ENCODE assay signal across 22 cellular contexts in the genomic region with DNA sequence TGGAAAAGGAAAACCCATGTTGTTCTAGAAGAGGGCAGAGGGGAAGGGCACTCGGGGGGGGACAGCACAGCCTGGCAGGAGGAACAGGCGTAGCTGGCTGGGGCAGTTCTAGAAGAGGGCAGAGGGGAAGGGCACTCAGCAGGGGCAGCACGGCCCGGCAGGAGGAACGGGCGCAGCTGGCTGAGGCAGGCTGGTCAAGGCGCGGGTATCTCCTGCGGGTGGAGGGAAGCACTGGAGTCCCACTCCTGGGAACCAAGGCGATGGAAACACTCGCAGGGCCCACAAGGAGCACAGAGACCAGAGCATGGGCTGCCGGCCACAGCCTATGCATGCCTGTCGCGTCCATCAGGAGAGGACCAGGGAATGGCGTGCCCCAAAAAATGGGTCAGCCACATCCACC. TPM values are rescaled to one million over a fixed set of nuclear protein-coding genes. Genes with fewer than 3 reads are reported as not detected.
"Had no signal": no experiment of that assay in that cellular context is flagged by ENCODE, and none has a peak within 500 bp of the region (broad histone marks: within the 10 kb centered on the region; RNA-seq: fewer than 3 reads in every experiment).

No MANE protein-coding gene starts in this region.

- H2AFZ ChIP-seq: neural progenitor cell, parathyroid adenoma had no signal

- H3K79me2 ChIP-seq: parathyroid adenoma had no signal

- H3K4me2 ChIP-seq: neural progenitor cell had no signal

- DNase-seq: effector memory CD8-positive, alpha-beta T cell; gastrocnemius medialis; immature natural killer cell; left cardiac atrium; left ventricle myocardium inferior; lower lobe of right lung; natural killer cell; occipital lobe; stimulated activated CD4-positive, alpha-beta T cell treated with anti-CD3 and anti-CD28 coated beads, Interleukin-2, amount 100 ng/mL, for 24 hours; stimulated activated CD4-positive, alpha-beta T cell treated with anti-CD3 and anti-CD28 coated beads, Interleukin-4, amount 100 ng/mL, for 4 hours; stimulated activated naive CD4-positive, alpha-beta T cell; thyroid gland had no signal

- H3K36me3 ChIP-seq: gastrocnemius medialis, left ventricle myocardium inferior, neural progenitor cell, suprapubic skin, thyroid gland, vagina had no signal

- ATAC-seq: effector memory CD8-positive, alpha-beta T cell; gastrocnemius medialis; left cardiac atrium; lower lobe of right lung; natural killer cell; sciatic nerve had no signal

- H3K27ac ChIP-seq: epithelial cell of prostate, esophagus muscularis mucosa, gastrocnemius medialis, left ventricle myocardium inferior, lower lobe of right lung, neural progenitor cell, parathyroid adenoma, suprapubic skin, thyroid gland, vagina had no signal

- H3K4me3 ChIP-seq: esophagus muscularis mucosa, gastrocnemius medialis, left ventricle myocardium inferior, lower lobe of right lung, neural progenitor cell, suprapubic skin, thyroid gland, vagina had no signal

- H3K9me3 ChIP-seq: esophagus muscularis mucosa, gastrocnemius medialis, left ventricle myocardium inferior, lower lobe of right lung, suprapubic skin, thyroid gland, vagina had no signal

- H3K9ac ChIP-seq: neural progenitor cell, parathyroid adenoma had no signal

- H3K4me1 ChIP-seq: gastrocnemius medialis, lower lobe of right lung, neural progenitor cell, parathyroid adenoma, vagina had no signal

- H3K27me3 ChIP-seq: gastrocnemius medialis, neural progenitor cell, suprapubic skin, thyroid gland, vagina had no signal

RNA-seq across cellular contexts. Expression of a gene that starts 36.7 kb away (rescaled TPM):
- total RNA-seq: fibroblast of villous mesenchyme, myocyte, vagina had no signal
- polyA plus RNA-seq: keratinocyte had no signal

RNA-seq across cellular contexts. Expression of a gene that starts 58.4 kb away (rescaled TPM):
- total RNA-seq: natural killer cell had no signal
- polyA plus RNA-seq: immature natural killer cell, keratinocyte had no signal
